In genomic region chr13:24407844-24408243, GRCh38 we compare ENCODE assay signal across 22 cellular contexts.
DNase-seq lines count a peak whose midpoint lies in the region; ATAC-seq, FAIRE-seq and TF ChIP-seq lines count a peak whose summit lies in the region.
"Had no signal": no experiment of that assay in that cellular context is flagged by ENCODE, and none has a peak within 500 bp of the region (broad histone marks: within the 10 kb centered on the region; RNA-seq: fewer than 3 reads in every experiment).

No MANE protein-coding gene starts in this region.

- dilution Hi-C loops in keratinocyte (cut with MboI; ENCODE audit: extremely low pct_ligation_motif_present, low sequenced_read_pairs) = no loop called here

- in situ Hi-C loops in GM13977 (cut with MboI; ENCODE audit: low pct_unique_long_range_greater_than_20kb, low sequenced_read_pairs, unreplicated experiment) = no loop called here

- no peak for FAIRE-seq in keratinocyte (lab: Jason Lieb, UNC)
- FAIRE-seq: GM19239, K562 had no signal

- H3K79me2 ChIP-seq in PC-3 (ENCODE audit: low read length) = no peaks in the 10 kb centered on the region
- H3K79me2 ChIP-seq in keratinocyte (ENCODE audit: control insufficient read depth, insufficient read depth, low read length) = no peaks in the 10 kb centered on the region

- H2AFZ ChIP-seq in PC-3 (ENCODE audit: low read length) = no peak overlapping the region
- no peak overlapping the region for H2AFZ ChIP-seq in keratinocyte (ENCODE audit: control insufficient read depth, low read length)

- H3K9me3 ChIP-seq in PC-3 (ENCODE audit: low read length) (no peaks in the 10 kb centered on the region), keratinocyte (ENCODE audit: control insufficient read depth, low read depth, low read length) (no peaks in the 10 kb centered on the region)

- H4K20me1 ChIP-seq in PC-3 (ENCODE audit: low read length) (no peaks in the 10 kb centered on the region), keratinocyte (ENCODE audit: control insufficient read depth, extremely low read depth, insufficient read depth, low read length) (no peaks in the 10 kb centered on the region)

- CTCF ChIA-PET in PC-3 (lab: Charles Lee) = no interaction called here

- intact Hi-C loops in CD14-positive monocyte (cut with micrococcal nuclease) = no loop called here
- intact Hi-C loops in PC-3 (cut with micrococcal nuclease) = no loop called here

- H3K9me2 ChIP-seq in PC-3 (replicated peaks; ENCODE audit: low read length) = no peaks in the 10 kb centered on the region

- H3K27ac ChIP-seq in PC-3 (ENCODE audit: low read length) (no peak overlapping the region), keratinocyte (ENCODE audit: control insufficient read depth, insufficient read depth, low read length) (no peak overlapping the region)

- peak; percentile 12 for TF ChIP-seq CTCF in CD14-positive monocyte (IDR thresholded peaks at IDR 0.05)
- peak; percentile 7 for TF ChIP-seq CTCF in GM13977 (IDR thresholded peaks at IDR 0.05; ENCODE audit: extremely low read depth, insufficient read depth, missing control alignments)
- TF ChIP-seq CTCF in PC-3 (conservative IDR thresholded peaks at IDR 0.05; ENCODE audit: low read depth, low read length) = peak; percentile 45; the same call in 1 of the 2 replicates
- peak in 2 of 3 experiments; percentile 14 to 17 for TF ChIP-seq CTCF in keratinocyte (optimal IDR thresholded peaks at IDR 0.05 in 1 of 3, IDR thresholded peaks at IDR 0.05 in 1 of 3, conservative IDR thresholded peaks at IDR 0.05 in 1 of 3; ENCODE audit: extremely low read depth in 1 of 3, insufficient read depth in 2 of 3, low read length in 3 of 3)
- no peak for TF ChIP-seq CTCF in GM20000 (IDR thresholded peaks at IDR 0.05; ENCODE audit: extremely low read depth, missing control alignments)

- no peaks in the 10 kb centered on the region for H3K4me1 ChIP-seq in PC-3 (ENCODE audit: insufficient read depth, low read length)
- H3K4me1 ChIP-seq in keratinocyte (ENCODE audit: control insufficient read depth, extremely low read depth, insufficient read depth, low read length) = no peaks in the 10 kb centered on the region

- H3K9me3 Mint-ChIP-seq in CD14-positive monocyte = peaks cover 0 to 3% (median 0%) of the 10 kb centered on the region in 7 donors

- H3K4me3 ChIP-seq in PC-3 (ENCODE audit: low read length) (no peak overlapping the region), keratinocyte (ENCODE audit: control insufficient read depth in 2 of 3, extremely low read depth in 1 of 3, insufficient read depth in 2 of 3, low read depth in 1 of 3, low read length in 3 of 3) (no peak overlapping the region)
- H3K4me3 ChIP-seq: K562 had no signal

- BruUV-seq in PC-3 (replicated peaks; lab: Mats Ljungman, UMichigan) = no TSS peak

- H3K36me3 ChIP-seq in PC-3 (ENCODE audit: low read depth, low read length) (no peaks in the 10 kb centered on the region), keratinocyte (ENCODE audit: control insufficient read depth in 2 of 2, extremely low read depth in 1 of 2, insufficient read depth in 2 of 2, low read length in 2 of 2) (no peaks in the 10 kb centered on the region)

- no peak for ATAC-seq in PC-3
- ATAC-seq: K562, left colon had no signal

- H3K9me1 ChIP-seq in keratinocyte (ENCODE audit: control insufficient read depth, extremely low read depth, insufficient read depth, low read length) = no peaks in the 10 kb centered on the region

- H3K36me3 Mint-ChIP-seq in CD14-positive monocyte = no peaks in the 10 kb centered on the region

- H3K9ac ChIP-seq in PC-3 (ENCODE audit: low read length) (no peak overlapping the region), keratinocyte (ENCODE audit: control insufficient read depth, extremely low read depth, insufficient read depth, low read length) (no peak overlapping the region)

- H3K27ac Mint-ChIP-seq in CD14-positive monocyte = no peak overlapping the region

- no peak overlapping the region for H3K4me3 Mint-ChIP-seq in CD14-positive monocyte

- H3F3A ChIP-seq in PC-3 (ENCODE audit: low read length, unreplicated experiment) = no peaks in the 10 kb centered on the region

- POLR2A ChIA-PET in PC-3 (lab: Charles Lee; ENCODE audit: unreplicated experiment) = no interaction called here

- peaks cover 1 to 2% (median 2%) of the 10 kb centered on the region in 3 donors for H3K27me3 Mint-ChIP-seq in CD14-positive monocyte (ENCODE audit: low read depth in 3 of 3)

- H3K4me1 Mint-ChIP-seq in CD14-positive monocyte = no peaks in the 10 kb centered on the region

- no peak for DNase-seq in CD14-positive monocyte (ENCODE audit: low spot score)
- DNase-seq in GM13977 (ENCODE audit: low spot score) = no peak
- DNase-seq in PC-3 = peak; percentile 17
- no peak for DNase-seq in keratinocyte (ENCODE audit: low read depth, low spot score)
- no peak for DNase-seq in NK-92 treated with Interleukin-12 subunit alpha and Interleukin-12 subunit beta, amount 100 ng/mL, for 24 hours (lab: John Stamatoyannopoulos, UW)
- no peak for DNase-seq in NCI-H82 treated with DMSO at 0.1 percent for 48 hours (lab: John Stamatoyannopoulos, UW; ENCODE audit: unreplicated experiment)
- no peak for DNase-seq in hepatic stellate cell (ENCODE audit: low spot score)
- no peak for DNase-seq in GM20000 (ENCODE audit: low spot score)
- DNase-seq: activated CD4-positive, alpha-beta T cell treated with anti-CD3 and anti-CD28 coated beads for 4 hours; activated CD8-positive, alpha-beta memory T cell treated with anti-CD3 and anti-CD28 coated beads, Interleukin-2, amount 50 U/mL, for 48 hours; activated naive CD4-positive, alpha-beta T cell; anterior cingulate cortex; Calu3; GDM1; H7; left colon; NCI-H1417; nucleus accumbens; Right ventricle myocardium superior; stimulated activated CD4-positive, alpha-beta T cell treated with anti-CD3 and anti-CD28 coated beads, Interleukin-4, amount 100 ng/mL, for 24 hours had no signal

- H3K4me2 ChIP-seq in PC-3 (ENCODE audit: low read length) (no peak overlapping the region), keratinocyte (ENCODE audit: control insufficient read depth, extremely low read depth, insufficient read depth, low read depth, low read length) (no peak overlapping the region)

- H3K27me3 ChIP-seq in PC-3 (ENCODE audit: low read length) (peaks cover 8% of the 10 kb centered on the region), keratinocyte (ENCODE audit: control insufficient read depth, extremely low read depth, insufficient read depth, low read length) (no peaks in the 10 kb centered on the region)
